ENCODE assay signal across 8 cellular contexts in genomic region chr3:185927501-185928200, GRCh38. TPM values are rescaled to one million over a fixed set of nuclear protein-coding genes. Genes with fewer than 3 reads are reported as not detected.
DNase-seq lines count a peak whose midpoint lies in the region; ATAC-seq, FAIRE-seq and TF ChIP-seq lines count a peak whose summit lies in the region.

No MANE protein-coding gene starts in this region.

- no peak overlapping the region for H3K4me3 ChIP-seq in A549
- peak overlapping the region; percentile 89 for H3K4me3 ChIP-seq in HUES64 (ENCODE audit: low read length)
- peak overlapping the region in 1 of 3 experiments; percentile 7 for H3K4me3 ChIP-seq in mammary epithelial cell (replicated peaks in 1 of 3; ENCODE audit: insufficient read depth in 1 of 3, low read depth in 2 of 3, low read length in 3 of 3)
- no peak overlapping the region for H3K4me3 ChIP-seq in mucosa of descending colon

- dilution Hi-C loops in mammary epithelial cell (cut with HindIII; ENCODE audit: low sequenced_read_pairs): no loop called here

- H3K27ac ChIP-seq in A549 (no peak overlapping the region), HUES64 (ENCODE audit: low read depth, low read length) (no peak overlapping the region), mammary epithelial cell (ENCODE audit: insufficient read depth, low read depth, low read length) (no peak overlapping the region), RWPE1 (no peak overlapping the region)

- TF ChIP-seq CTCF in A549 (IDR thresholded peaks at IDR 0.05) (no peak), mammary epithelial cell (conservative IDR thresholded peaks at IDR 0.05 in 1 of 2, IDR thresholded peaks at IDR 0.05 in 1 of 2; ENCODE audit: extremely low read depth in 1 of 2, insufficient read depth in 1 of 2, low read depth in 1 of 2, low read length in 2 of 2) (no peak), mucosa of descending colon (IDR thresholded peaks at IDR 0.05) (no peak), RWPE1 (conservative IDR thresholded peaks at IDR 0.05; ENCODE audit: low read depth) (no peak)

- peaks cover 81% of the 10 kb centered on the region for H4K20me1 ChIP-seq in mammary epithelial cell (ENCODE audit: insufficient read depth, low read length)

- POLR2A ChIA-PET in A549 (lab: Yijun Ruan, JAX) (interaction anchor here (0.8 to 2.9 kb wide), 2 partner anchors 10 to 32 kb away, joined by 4 to 25 read pairs; partner anchors contain the start of gene TRA2B), HEK293T (lab: Yijun Ruan, JAX) (interaction anchor here (2.6 kb wide), 1 partner anchor 9 kb away, joined by 27 read pairs; the partner anchor contains the start of gene TRA2B), RWPE1 (lab: Yijun Ruan, JAX; ENCODE audit: low non-redundant PET) (interaction anchor here (0.8 kb wide), 1 partner anchor 11 kb away, joined by 8 read pairs; the partner anchor contains the start of gene TRA2B)

- 8% methylated on average over 1 of the region's 1 CpG for WGBS in A549 (ENCODE audit: missing lambda C conversion rate)
- 38% methylated on average over 1 of the region's 1 CpG for WGBS in HUES64
- WGBS in mammary epithelial cell (ENCODE audit: low coverage, missing lambda C conversion rate): 0% methylated on average over 1 of the region's 1 CpG

- peaks cover 99% of the 10 kb centered on the region for H3K36me3 ChIP-seq in HUES64 (ENCODE audit: insufficient read depth, low read length)
- H3K36me3 ChIP-seq in mammary epithelial cell (ENCODE audit: insufficient read depth, low read length): peaks cover 63% of the 10 kb centered on the region
- H3K36me3 ChIP-seq in mucosa of descending colon (ENCODE audit: low read depth): peaks cover 9% of the 10 kb centered on the region

- peaks cover 100% of the 10 kb centered on the region for H3K79me2 ChIP-seq in mammary epithelial cell (ENCODE audit: insufficient read depth, low read length)

- FAIRE-seq in A549 (lab: Jason Lieb, UNC): no peak

- in situ Hi-C loops in mammary epithelial cell (cut with MboI; ENCODE audit: low sequenced_read_pairs in 2 of 2): loop anchor here in 1 of 2 donors (10.0 kb wide), 1 partner anchor 113 kb away; no protein-coding TSS in a partner anchor

- no peak for DNase-seq in A549 (ENCODE audit: low read depth in 1 of 2, low spot score in 1 of 2)
- DNase-seq in mammary epithelial cell: no peak
- DNase-seq in mucosa of descending colon: no peak
- DNase-seq in HEK293T (ENCODE audit: extremely low spot score): no peak
- no peak for DNase-seq in NCI-H187 treated with DMSO at 0.1 percent for 48 hours (lab: John Stamatoyannopoulos, UW)
- DNase-seq in amniotic stem cell (lab: John Stamatoyannopoulos, UW): no peak
- no peak for DNase-seq in RWPE1 (ENCODE audit: low spot score)

- CTCF ChIA-PET in A549 (lab: Yijun Ruan, JAX) (interaction anchor here (1.2 to 1.4 kb wide), 2 partner anchors 10 to 16 kb away, joined by 5 to 9 read pairs; partner anchors contain the start of gene TRA2B), mammary epithelial cell (lab: Charles Lee; ENCODE audit: low non-redundant PET) (interaction anchor here (0.6 to 1.0 kb wide), 2 partner anchors 16 to 277 kb away, joined by 3 to 6 read pairs; no protein-coding TSS in a partner anchor), HEK293T (lab: Yijun Ruan, JAX) (interaction anchor here (0.6 to 2.2 kb wide), 3 partner anchors 16 to 49 kb away, joined by 4 to 11 read pairs (median 8); no protein-coding TSS in a partner anchor), RWPE1 (lab: Yijun Ruan, JAX) (interaction anchor here (0.6 to 1.5 kb wide), 4 partner anchors 15 to 294 kb away, joined by 3 to 4 read pairs (median 3); no protein-coding TSS in a partner anchor)

- H3K4me2 ChIP-seq in A549 (peak overlapping the region; percentile 76), mammary epithelial cell (ENCODE audit: insufficient read depth, low read depth, low read length) (peak overlapping the region; percentile 89)

- TF ChIP-seq RAD21 in A549 (conservative IDR thresholded peaks at IDR 0.05 in 1 of 2, IDR thresholded peaks at IDR 0.05 in 1 of 2): no peak

- no TSS peak for BruUV-seq in mammary epithelial cell (replicated peaks; lab: Mats Ljungman, UMichigan)

- no peak for TF ChIP-seq EP300 in A549 (IDR thresholded peaks at IDR 0.05)

- ATAC-seq in A549: peak in 1 of 2 experiments; percentile 15; a peak in 3 of 6 replicates
- peak; percentile 78 for ATAC-seq in mucosa of descending colon

- H3K9me3 ChIP-seq in A549: no peaks in the 10 kb centered on the region
- H3K9me3 ChIP-seq in HUES64 (ENCODE audit: insufficient read depth, low read depth, low read length): no peaks in the 10 kb centered on the region
- no peaks in the 10 kb centered on the region for H3K9me3 ChIP-seq in mammary epithelial cell (replicated peaks; ENCODE audit: insufficient read depth, low read length)
- H3K9me3 ChIP-seq in mucosa of descending colon: no peaks in the 10 kb centered on the region

- H2AFZ ChIP-seq in mammary epithelial cell (ENCODE audit: low read depth, low read length): no peak overlapping the region

- no peak overlapping the region for H3K9ac ChIP-seq in HUES64 (ENCODE audit: low read depth, low read length)
- peak overlapping the region; percentile 7 for H3K9ac ChIP-seq in mammary epithelial cell (ENCODE audit: insufficient read depth, low read length)

- H3K4me1 ChIP-seq in A549 (peaks cover 79% of the 10 kb centered on the region), HUES64 (ENCODE audit: insufficient read depth, low read length) (peaks cover 70% of the 10 kb centered on the region), mammary epithelial cell (ENCODE audit: insufficient read depth, low read length) (peaks cover 55% of the 10 kb centered on the region), mucosa of descending colon (ENCODE audit: low read depth) (peaks cover 57% of the 10 kb centered on the region)

- intact Hi-C loops in mammary epithelial cell (cut with micrococcal nuclease) (no loop called here), mucosa of descending colon (cut with DNase I, micrococcal nuclease) (no loop called here)

- no peaks in the 10 kb centered on the region for H3K27me3 ChIP-seq in HUES64 (ENCODE audit: insufficient read depth, low read length)
- no peaks in the 10 kb centered on the region for H3K27me3 ChIP-seq in mammary epithelial cell (ENCODE audit: insufficient read depth, low read length)

- TF ChIP-seq POLR2A in A549 (IDR thresholded peaks at IDR 0.05; ENCODE audit: low read length): no peak

TF ChIP-seq in A549, 52 proteins besides CTCF, POLR2A, EP300 and RAD21:
- TF ChIP-seq ESRRA (IDR thresholded peaks at IDR 0.05; ENCODE audit: borderline replicate concordance, low read length): no peak
- TF ChIP-seq POLR2AphosphoS2 (conservative IDR thresholded peaks at IDR 0.05; ENCODE audit: low read length): peak; percentile 91

TF ChIP-seq in HEK293T, 16 proteins besides CTCF, POLR2A, EP300 and RAD21:
- TF ChIP-seq NFRKB (IDR thresholded peaks at IDR 0.05) (no peak), ELF4 (IDR thresholded peaks at IDR 0.05) (no peak), BHLHE40 (IDR thresholded peaks at IDR 0.05; ENCODE audit: borderline replicate concordance) (no peak), PKNOX1 (IDR thresholded peaks at IDR 0.05) (no peak)

RNA-seq across cellular contexts. Expression of gene TRA2B, which starts 10.2 kb away (rescaled TPM):
- polyA plus RNA-seq in A549 (2011; rRNA removed) (186 and 273 TPM in 2 replicates), A549 (2017; fragmentation: RNase III; extraction: RNeasy Plus Mini Kit Qiagen cat#74134 plus additional on column Dnase treatment) (180 to 204 TPM (median 193 TPM) in 3 replicates), mammary epithelial cell (130 TPM)
- polyA plus RNA-seq in A549 (2012; cell fraction: cytosol; rRNA removed): 125 and 182 TPM in 2 replicates
- 115 and 156 TPM in 2 replicates for polyA plus RNA-seq in A549 (2012; cell fraction: nucleus; rRNA removed)
- polyA minus RNA-seq in A549 (2011; rRNA and poly(A)+ RNA removed): 238 and 248 TPM in 2 replicates
- polyA plus RNA-seq in HUES64 (2013, experiment 1 of 2): 244 TPM
- 229 TPM for polyA plus RNA-seq in HUES64 (2013, experiment 2 of 2)
- total RNA-seq in mammary epithelial cell (100 to 1,000 TPM; 117 to 151 TPM), mucosa of descending colon (100 to 1,000 TPM in 1 of 3 donors, 10 to 100 TPM in 2; 77.0 to 121 (median 92.0) TPM)
- 210 TPM for polyA minus RNA-seq in mammary epithelial cell
